ENCODE assay signal across 8 cellular contexts in the genomic region with DNA sequence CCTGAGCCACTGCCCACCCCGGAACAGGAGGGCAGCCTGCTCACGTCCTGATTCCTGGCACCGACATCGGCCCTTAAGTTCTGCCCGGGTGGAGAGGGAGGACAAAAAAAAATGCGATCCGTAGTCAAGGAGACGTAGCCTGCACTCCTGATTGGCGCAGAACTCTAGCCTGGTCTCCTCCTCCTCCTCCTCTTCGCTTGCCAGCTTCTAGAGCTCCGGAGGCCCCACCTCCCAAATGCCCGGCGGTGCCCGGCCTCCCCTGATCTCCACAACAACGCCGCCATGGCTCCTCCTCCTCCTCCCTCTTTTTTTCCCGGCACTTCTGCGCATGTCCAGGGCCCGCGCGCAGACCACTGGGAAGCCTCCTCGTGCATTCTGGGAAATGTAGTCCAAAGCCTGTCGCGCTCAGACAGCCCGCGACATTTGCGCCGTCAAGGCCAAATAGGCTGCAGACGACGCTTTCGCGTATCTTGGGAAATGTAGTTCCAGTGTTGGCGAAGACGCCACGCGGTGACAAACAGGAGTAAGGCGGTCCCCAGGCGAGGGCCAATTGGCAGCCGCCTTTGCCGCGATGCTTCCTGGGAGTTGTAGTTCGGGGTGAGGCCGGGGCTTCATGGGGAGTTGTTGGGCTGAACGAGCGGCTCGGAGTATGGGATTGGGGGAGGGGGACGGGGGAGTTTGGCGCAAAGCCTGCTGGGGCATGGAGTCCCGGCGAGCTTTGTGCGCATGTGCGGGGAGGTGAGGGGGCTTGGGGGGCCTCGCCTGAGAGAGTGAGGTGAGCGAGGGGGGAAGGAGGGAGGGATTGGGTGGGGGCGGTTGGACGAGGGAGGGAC. TPM values are rescaled to one million over a fixed set of nuclear protein-coding genes. Genes with fewer than 3 reads are reported as not detected.
DNase-seq lines count a peak whose midpoint lies in the region; ATAC-seq, FAIRE-seq and TF ChIP-seq lines count a peak whose summit lies in the region.

ZNF444 (plus strand) TSS at position 705 of the 833 bp plus-strand sequence. CDS start 5,625 bp downstream, outside the sequence.

- ATAC-seq in HG03439 (IDR thresholded peaks at IDR 0.05; ENCODE audit: unreplicated experiment), result peak; percentile 91
- peak; percentile 90 for ATAC-seq in activated CD4-positive, alpha-beta T cell treated with anti-CD3 and anti-CD28 coated beads for 36 hours

- H3K27ac ChIP-seq in kidney (ENCODE audit: low read depth in 2 of 2, low read length in 2 of 2), result peak within 1 kb of the TSS; percentile 86 to 92

- H3K36me3 Mint-ChIP-seq in activated CD4-positive, alpha-beta T cell treated with anti-CD3 and anti-CD28 coated beads for 36 hours (ENCODE audit: low read depth), result no peaks in the 10 kb centered on the region

- peaks cover 31% of the 10 kb centered on the region for H3K4me1 Mint-ChIP-seq in activated CD4-positive, alpha-beta T cell treated with anti-CD3 and anti-CD28 coated beads for 36 hours

- H3K27me3 Mint-ChIP-seq in activated CD4-positive, alpha-beta T cell treated with anti-CD3 and anti-CD28 coated beads for 36 hours, result no peaks in the 10 kb centered on the region

- H3K9me3 Mint-ChIP-seq in activated CD4-positive, alpha-beta T cell treated with anti-CD3 and anti-CD28 coated beads for 36 hours (ENCODE audit: low read depth), result no peaks in the 10 kb centered on the region

- CTCF ChIA-PET in activated CD4-positive, alpha-beta T cell treated with anti-CD3 and anti-CD28 coated beads for 36 hours (lab: Charles Lee), result interaction anchor here (0.9 to 1.1 kb wide), 3 partner anchors 18 to 140 kb away, joined by 3 to 4 read pairs (median 4); no protein-coding TSS in a partner anchor

- intact Hi-C loops in activated CD4-positive, alpha-beta T cell treated with anti-CD3 and anti-CD28 coated beads for 36 hours (cut with DNase I, micrococcal nuclease), result loop anchor here (1.0 to 2.0 kb wide), 13 partner anchors 19 to 882 kb away; partner anchors contain the start of genes ZNF787 (in 2 of the 2), EPN1 (in 1 of the 2), FIZ1 (in 1 of the 2) and PPP6R1 (in 1 of the 2)
- intact Hi-C loops in kidney (cut with DNase I), result no loop called here

- no peaks in the 10 kb centered on the region for H3K36me3 ChIP-seq in kidney (ENCODE audit: control insufficient read depth in 1 of 2, insufficient read depth in 2 of 2, low read length in 2 of 2)

- H3K9ac ChIP-seq in kidney (ENCODE audit: low read length in 2 of 2), result peak within 1 kb of the TSS; percentile 48 to 74

- FAIRE-seq in kidney (lab: Jason Lieb, UNC), result peak; percentile 98

- H3K4me3 Mint-ChIP-seq in activated CD4-positive, alpha-beta T cell treated with anti-CD3 and anti-CD28 coated beads for 36 hours, result peak within 1 kb of the TSS; percentile 89

- POLR2A ChIA-PET in activated CD4-positive, alpha-beta T cell treated with anti-CD3 and anti-CD28 coated beads for 36 hours (lab: Charles Lee), result interaction anchor here (3.8 kb wide), 1 partner anchor 19 kb away, joined by 19 read pairs; the partner anchor contains the start of gene ZNF787

- H3K9me3 ChIP-seq in kidney (ENCODE audit: control insufficient read depth in 1 of 2, low read length in 2 of 2), result no peaks in the 10 kb centered on the region

- peak within 1 kb of the TSS; percentile 70 for H3K4me3 ChIP-seq in choroid plexus epithelial cell (ENCODE audit: low read depth, low read length)
- peak within 1 kb of the TSS; percentile 83 to 88 for H3K4me3 ChIP-seq in kidney (ENCODE audit: low read length in 2 of 2)

- peaks cover 9 to 21% of the 10 kb centered on the region in 2 donors for H3K4me1 ChIP-seq in kidney (ENCODE audit: control insufficient read depth in 1 of 2, insufficient read depth in 1 of 2, low read depth in 1 of 2, low read length in 2 of 2)

- TF ChIP-seq CTCF in choroid plexus epithelial cell (conservative IDR thresholded peaks at IDR 0.05; ENCODE audit: low read depth, low read length), result no peak
- no peak for TF ChIP-seq CTCF in kidney (IDR thresholded peaks at IDR 0.05; ENCODE audit: borderline replicate concordance, extremely low read depth, insufficient read depth)

- H3K27ac Mint-ChIP-seq in activated CD4-positive, alpha-beta T cell treated with anti-CD3 and anti-CD28 coated beads for 36 hours, result peak within 1 kb of the TSS; percentile 94

- DNase-seq in AML-193 (lab: John Stamatoyannopoulos, UW) (peak; percentile 99 to 100), NCI-H510A treated with DMSO at 0.1 percent for 48 hours (lab: John Stamatoyannopoulos, UW) (peak; percentile 99), choroid plexus epithelial cell (ENCODE audit: low read depth) (peak; percentile 100), kidney (peak; percentile 100)
- DNase-seq in activated CD4-positive, alpha-beta T cell treated with anti-CD3 and anti-CD28 coated beads for 36 hours, result peak; percentile 99
- DNase-seq in stimulated activated CD4-positive, alpha-beta T cell treated with anti-CD3 and anti-CD28 coated beads, Interleukin-15, amount 100 ng/mL, for 24 hours, result peak; percentile 99

- TF ChIP-seq POLR2A in GM19193 (IDR thresholded peaks at IDR 0.05; ENCODE audit: extremely low read depth, insufficient read depth, insufficient read length), result peak; percentile 63

RNA-seq across cellular contexts. Expression of gene ZNF444, which starts in this region (rescaled TPM):
- total RNA-seq in activated CD4-positive, alpha-beta T cell treated with anti-CD3 and anti-CD28 coated beads for 36 hours, result 10 to 100 TPM; 29.2 to 32.2 TPM
- 28.4 TPM for total RNA-seq in kidney
- 39.6 TPM for polyA plus RNA-seq in kidney (ENCODE audit: insufficient read depth, low read depth, low replicate concordance)

Comparison
In these comparisons a context has a peak if more than half of its experiments do, and no peak if none do; other contexts are left out.
1. Peak in every context shown above with its lines: DNase-seq, ATAC-seq, H3K4me3 ChIP-seq and H3K27ac ChIP-seq.